ENCODE assay signal across 23 cellular contexts in the genomic region with DNA sequence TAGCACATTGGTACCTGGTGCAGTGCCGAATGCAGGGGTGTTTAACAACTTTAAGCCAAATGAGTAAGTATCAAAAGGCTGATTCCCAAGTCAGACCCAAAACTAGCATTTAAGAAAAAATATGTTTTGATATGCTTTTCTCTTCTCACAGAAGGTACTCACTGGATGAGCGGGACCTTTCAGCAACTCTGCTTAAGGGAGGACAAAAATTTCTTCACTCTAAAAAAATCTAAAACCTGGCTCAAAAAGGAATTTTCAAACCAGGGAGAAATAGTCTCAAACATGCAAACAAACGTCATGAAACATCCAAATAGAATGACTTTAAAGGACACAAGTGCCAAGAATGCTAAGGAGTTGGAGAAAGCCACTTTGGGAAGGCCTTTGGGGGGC.
DNase-seq lines count a peak whose midpoint lies in the region; ATAC-seq and TF ChIP-seq lines count a peak whose summit lies in the region.
"Had no signal": no experiment of that assay in that cellular context is flagged by ENCODE, and none has a peak within 500 bp of the region (broad histone marks: within the 10 kb centered on the region; RNA-seq: fewer than 3 reads in every experiment).

No MANE protein-coding gene starts in this region.

- H3K27ac ChIP-seq in caudate nucleus (ENCODE audit: low read depth, low read length) (peak overlapping the region; percentile 23), left ventricle myocardium inferior (replicated peaks) (peak overlapping the region; percentile 63), gastrocnemius medialis (peak overlapping the region in 1 of 4 donors; percentile 43), aorta (ENCODE audit: low read depth in 1 of 2, low read length in 2 of 2) (peak overlapping the region; percentile 68 to 100)
- H3K27ac ChIP-seq: KMS-11 had no signal

- intact Hi-C loops in left ventricle myocardium inferior (cut with micrococcal nuclease) = no loop called here
- intact Hi-C loops in gastrocnemius medialis (cut with DNase I; ENCODE audit: low total_unique reads) = no loop called here
- intact Hi-C loops in aorta (cut with DNase I) = loop anchor here (5.0 to 10.0 kb wide), 4 partner anchors 91 to 437 kb away; no protein-coding TSS in a partner anchor

- TF ChIP-seq CTCF in left ventricle myocardium inferior (IDR thresholded peaks at IDR 0.05; ENCODE audit: borderline replicate concordance) (no peak), gastrocnemius medialis (IDR thresholded peaks at IDR 0.05 in 4 of 5, conservative IDR thresholded peaks at IDR 0.05 in 1 of 5) (no peak)

- DNase-seq in caudate nucleus (lab: John Stamatoyannopoulos, UW) (no peak), left ventricle myocardium inferior (no peak), gastrocnemius medialis (no peak), aorta (no peak), NOMO-1 treated with DMSO at 0.1 percent for 48 hours (lab: John Stamatoyannopoulos, UW; ENCODE audit: unreplicated experiment) (no peak), HuH-7 (ENCODE audit: low spot score) (no peak), DMS153 treated with DMSO at 0.1 percent for 48 hours (lab: John Stamatoyannopoulos, UW; ENCODE audit: unreplicated experiment) (no peak)
- DNase-seq: activated CD4-positive, alpha-beta T cell treated with anti-CD3 and anti-CD28 coated beads, Interleukin-2, amount 50 U/mL, for 4 hours; activated CD4-positive, CD25-positive, alpha-beta regulatory T cell; activated naive CD4-positive, alpha-beta T cell treated with anti-CD3 and anti-CD28 coated beads, Interleukin-2, amount 10 ng/mL, durations not matched to agents 7 days and 5 days; CD4-positive, alpha-beta T cell; central memory CD4-positive, alpha-beta T cell; immature natural killer cell; MV-4-11; NCI-H2171; NCI-H510A treated with DMSO at 0.1 percent for 48 hours; NK-92 treated with Interleukin-12 subunit alpha and Interleukin-12 subunit beta, amount 100 ng/mL, for 24 hours; SIG-M5; stimulated activated CD4-positive, alpha-beta T cell treated with anti-CD3 and anti-CD28 coated beads, Interleukin-15, amount 100 ng/mL, for 24 hours; SW 1271 had no signal

- H3K36me3 ChIP-seq in left ventricle myocardium inferior (no peaks in the 10 kb centered on the region), gastrocnemius medialis (no peaks in the 10 kb centered on the region), aorta (ENCODE audit: control insufficient read depth in 1 of 2, insufficient read depth in 2 of 2, low read length in 1 of 2) (no peaks in the 10 kb centered on the region)

- ATAC-seq in gastrocnemius medialis (peak; percentile 21 to 30), aorta (ENCODE audit: low FRiP score) (no peak)
- ATAC-seq: natural killer cell treated with Interleukin-12 subunit alpha and Interleukin-12 subunit beta and Interleukin-15 and Interleukin-18, amount 100 ng/mL, for 72 hours had no signal

- no peak for TF ChIP-seq POLR2A in gastrocnemius medialis (IDR thresholded peaks at IDR 0.05)

- H3K27me3 ChIP-seq in left ventricle myocardium inferior (ENCODE audit: low read depth) = peaks cover 6% of the 10 kb centered on the region
- H3K27me3 ChIP-seq in gastrocnemius medialis = no peaks in the 10 kb centered on the region
- H3K27me3 ChIP-seq in aorta (ENCODE audit: control insufficient read depth in 1 of 2, insufficient read depth in 2 of 2, low read length in 1 of 2) = no peaks in the 10 kb centered on the region
- H3K27me3 ChIP-seq: dorsolateral prefrontal cortex had no signal

- in situ Hi-C loops in gastrocnemius medialis (cut with MboI; ENCODE audit: low sequenced_read_pairs in 4 of 4) = no loop called here

- WGBS in aorta, 2 donors = 5 to 6% methylated on average over 3 of the region's 3 CpGs

- H3K9me3 ChIP-seq in left ventricle myocardium inferior (replicated peaks) = no peaks in the 10 kb centered on the region
- no peaks in the 10 kb centered on the region for H3K9me3 ChIP-seq in gastrocnemius medialis
- no peaks in the 10 kb centered on the region for H3K9me3 ChIP-seq in aorta (ENCODE audit: control insufficient read depth, low read length)

- H3K4me1 ChIP-seq in left ventricle myocardium inferior (no peaks in the 10 kb centered on the region), gastrocnemius medialis (no peaks in the 10 kb centered on the region), aorta (ENCODE audit: control insufficient read depth in 1 of 2, insufficient read depth in 2 of 2, low read length in 2 of 2) (peaks cover 3 to 6% of the 10 kb centered on the region in 2 donors)

- no peak overlapping the region for H3K4me3 ChIP-seq in left ventricle myocardium inferior
- H3K4me3 ChIP-seq in gastrocnemius medialis = no peak overlapping the region
- H3K4me3 ChIP-seq in aorta (ENCODE audit: low read length in 2 of 2) = no peak overlapping the region
- H3K4me3 ChIP-seq: dorsolateral prefrontal cortex had no signal

Comparison
In these comparisons a context has a peak if more than half of its experiments do, and no peak if none do; other contexts are left out.
1. intact Hi-C loops: an anchor here in aorta (5.0 to 10.0 kb wide); none called in left ventricle myocardium inferior and gastrocnemius medialis.